24 cellular contexts compared by ENCODE assay signal in the genomic region with DNA sequence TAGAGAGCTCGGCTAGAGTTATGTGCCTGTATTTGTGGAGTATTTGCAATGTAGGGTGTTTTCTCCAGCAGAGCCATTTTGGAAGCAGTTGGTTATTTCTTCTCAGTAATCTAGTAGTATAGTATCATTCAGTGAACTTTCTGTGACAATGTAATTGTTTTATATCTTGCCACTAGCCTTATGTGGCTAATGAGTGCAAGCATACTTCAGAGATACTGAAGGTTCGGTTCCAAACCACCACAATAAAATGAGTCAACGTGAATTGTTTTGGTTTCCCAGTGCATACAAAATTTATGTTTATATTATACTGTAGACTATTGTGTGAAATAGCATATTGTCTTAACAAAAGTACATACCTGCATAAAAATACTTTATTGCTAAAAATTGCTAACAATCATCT.
"Had no signal": no experiment of that assay in that cellular context is flagged by ENCODE, and none has a peak within 500 bp of the region (broad histone marks: within the 10 kb centered on the region; RNA-seq: fewer than 3 reads in every experiment).

No MANE protein-coding gene starts in this region.

- H3K9me3 ChIP-seq: gastroesophageal sphincter had no signal

- H3K27me3 ChIP-seq: ascending aorta, gastroesophageal sphincter, hepatocyte, neural progenitor cell had no signal

- ATAC-seq: activated CD4-positive, CD25-positive, alpha-beta regulatory T cell treated with anti-CD3 and anti-CD28 coated beads, Interleukin-2, amount 50 U/mL, for 24 hours; gastroesophageal sphincter; natural killer cell; right cardiac atrium; stimulated activated naive CD8-positive, alpha-beta T cell treated with anti-CD3 and anti-CD28 coated beads, Interleukin-15, Interleukin-2, amounts not matched to agents 100 U/mL and 50 U/mL, for 24 hours; T-helper 17 cell had no signal

- H3K36me3 ChIP-seq: ascending aorta, gastroesophageal sphincter, neural progenitor cell, thoracic aorta, WERI-Rb-1 had no signal

- FAIRE-seq: kidney had no signal

- DNase-seq: activated CD4-positive, alpha-beta T cell treated with anti-CD3 and anti-CD28 coated beads for 48 hours; activated CD4-positive, alpha-beta T cell treated with anti-CD3 and anti-CD28 coated beads, Interleukin-2, amount 50 U/mL, for 48 hours; activated CD8-positive, alpha-beta memory T cell treated with anti-CD3 and anti-CD28 coated beads, Interleukin-2, amount 50 U/mL, for 4 hours; activated effector memory CD4-positive, alpha-beta T cell treated with anti-CD3 and anti-CD28 coated beads, Interleukin-2, amount 50 U/mL, for 16 hours; activated naive CD4-positive, alpha-beta T cell treated with anti-CD3 and anti-CD28 coated beads for 36 hours; activated naive CD8-positive, alpha-beta T cell treated with anti-CD3 and anti-CD28 coated beads, Interleukin-2, amount 10 ng/mL, durations not matched to agents 7 days and 5 days; activated T-cell treated with anti-CD3 and anti-CD28 coated beads, Interleukin-2, amount 50 U/mL, for 1 hour; caudate nucleus; kidney; midbrain; natural killer cell; right cardiac atrium; stimulated activated CD4-positive, alpha-beta T cell treated with anti-CD3 and anti-CD28 coated beads, Interleukin-12 subunit alpha, Interleukin-12 subunit beta, amount 100 ng/mL, for 4 hours; stimulated activated CD4-positive, alpha-beta T cell treated with anti-CD3 and anti-CD28 coated beads, Interleukin-4, amount 100 ng/mL, for 1 hour; stimulated activated naive CD8-positive, alpha-beta T cell treated with anti-CD3 and anti-CD28 coated beads, Interleukin-15, Interleukin-2, amounts not matched to agents 100 U/mL and 50 U/mL, for 24 hours; T-helper 17 cell; T1000; WERI-Rb-1 had no signal

- H3K4me3 ChIP-seq: ascending aorta, gastroesophageal sphincter, hepatocyte, neural progenitor cell, thoracic aorta had no signal

- H3K27ac ChIP-seq: gastroesophageal sphincter, hepatocyte, neural progenitor cell, thoracic aorta, WERI-Rb-1 had no signal
